1 cellular context compared by ENCODE assay signal in the genomic region with DNA sequence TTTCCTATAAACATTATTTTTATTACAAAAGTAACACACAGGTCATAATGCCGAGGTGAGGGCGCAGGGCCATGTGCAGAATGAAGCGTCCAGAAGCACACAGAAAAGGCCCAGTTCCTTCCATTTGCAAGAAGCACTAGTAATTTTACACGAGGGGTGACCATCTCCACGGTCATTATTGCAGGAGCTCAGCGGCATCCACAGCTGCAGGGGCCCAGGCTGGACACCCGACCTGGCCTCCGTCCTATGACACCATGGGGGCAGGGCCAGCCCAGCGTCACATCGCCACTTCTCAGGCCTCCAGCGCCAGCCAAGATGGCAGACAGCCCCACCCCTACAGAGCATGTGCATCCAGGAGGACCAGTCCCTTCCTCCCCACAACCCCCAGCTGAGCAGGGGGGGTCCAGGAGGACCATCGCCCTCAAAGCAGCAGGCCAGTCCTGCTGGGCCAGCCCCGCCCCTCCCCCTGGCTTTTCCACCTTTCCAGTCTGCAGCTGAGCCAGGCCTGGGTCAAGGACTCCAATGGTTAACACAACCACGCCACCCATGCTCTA.
TF ChIP-seq lines count a peak whose summit lies in the region.

No MANE protein-coding gene starts in this region.

TF ChIP-seq in HepG2, 621 proteins besides CTCF, POLR2A, EP300 and RAD21 (continued from another document and continues in another):
- TF ChIP-seq ZNF441 (CRISPR knock-in tag; IDR thresholded peaks at IDR 0.05; ENCODE audit: borderline replicate concordance): 0 out of 2 replicates have a peak, but pooled peaks have one; percentile 43
- TF ChIP-seq TBP (CRISPR knock-in tag; IDR thresholded peaks at IDR 0.05): no peak
- no peak for TF ChIP-seq CCAR2 (optimal IDR thresholded peaks at IDR 0.05; ENCODE audit: low read depth, low read length)
- no peak for TF ChIP-seq ZNF530 (CRISPR knock-in tag; IDR thresholded peaks at IDR 0.05; ENCODE audit: low read depth)
- TF ChIP-seq, protein P1, sequence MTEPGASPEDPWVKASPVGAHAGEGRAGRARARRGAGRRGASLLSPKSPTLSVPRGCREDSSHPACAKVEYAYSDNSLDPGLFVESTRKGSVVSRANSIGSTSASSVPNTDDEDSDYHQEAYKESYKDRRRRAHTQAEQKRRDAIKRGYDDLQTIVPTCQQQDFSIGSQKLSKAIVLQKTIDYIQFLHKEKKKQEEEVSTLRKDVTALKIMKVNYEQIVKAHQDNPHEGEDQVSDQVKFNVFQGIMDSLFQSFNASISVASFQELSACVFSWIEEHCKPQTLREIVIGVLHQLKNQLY (CRISPR knock-in tag; IDR thresholded peaks at IDR 0.05): no peak
- no peak for TF ChIP-seq RNF2 (conservative IDR thresholded peaks at IDR 0.05; ENCODE audit: low read depth)
- TF ChIP-seq ZFYVE20 (CRISPR knock-in tag; IDR thresholded peaks at IDR 0.05; ENCODE audit: borderline replicate concordance, low read depth): no peak
- TF ChIP-seq ZNF333 (CRISPR knock-in tag; IDR thresholded peaks at IDR 0.05; ENCODE audit: borderline replicate concordance): no peak
- TF ChIP-seq MEIS1 (CRISPR knock-in tag; IDR thresholded peaks at IDR 0.05; ENCODE audit: borderline replicate concordance): no peak
- no peak for TF ChIP-seq ZFP62 (CRISPR knock-in tag; IDR thresholded peaks at IDR 0.05)
- no peak for TF ChIP-seq MTF2 (CRISPR knock-in tag; IDR thresholded peaks at IDR 0.05; ENCODE audit: borderline replicate concordance)
- TF ChIP-seq HNRNPLL (IDR thresholded peaks at IDR 0.05; ENCODE audit: low read depth, low read length, poor library complexity, severe bottlenecking): no peak
- TF ChIP-seq, protein P2, sequence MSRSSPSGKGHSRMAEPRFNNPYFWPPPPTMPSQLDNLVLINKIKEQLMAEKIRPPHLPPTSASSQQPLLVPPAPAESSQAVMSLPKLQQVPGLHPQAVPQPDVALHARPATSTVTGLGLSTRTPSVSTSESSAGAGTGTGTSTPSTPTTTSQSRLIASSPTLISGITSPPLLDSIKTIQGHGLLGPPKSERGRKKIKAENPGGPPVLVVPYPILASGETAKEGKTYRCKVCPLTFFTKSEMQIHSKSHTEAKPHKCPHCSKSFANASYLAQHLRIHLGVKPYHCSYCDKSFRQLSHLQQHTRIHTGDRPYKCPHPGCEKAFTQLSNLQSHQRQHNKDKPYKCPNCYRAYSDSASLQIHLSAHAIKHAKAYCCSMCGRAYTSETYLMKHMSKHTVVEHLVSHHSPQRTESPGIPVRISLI (CRISPR knock-in tag; IDR thresholded peaks at IDR 0.05; ENCODE audit: borderline replicate concordance): no peak
- TF ChIP-seq, protein P3, sequence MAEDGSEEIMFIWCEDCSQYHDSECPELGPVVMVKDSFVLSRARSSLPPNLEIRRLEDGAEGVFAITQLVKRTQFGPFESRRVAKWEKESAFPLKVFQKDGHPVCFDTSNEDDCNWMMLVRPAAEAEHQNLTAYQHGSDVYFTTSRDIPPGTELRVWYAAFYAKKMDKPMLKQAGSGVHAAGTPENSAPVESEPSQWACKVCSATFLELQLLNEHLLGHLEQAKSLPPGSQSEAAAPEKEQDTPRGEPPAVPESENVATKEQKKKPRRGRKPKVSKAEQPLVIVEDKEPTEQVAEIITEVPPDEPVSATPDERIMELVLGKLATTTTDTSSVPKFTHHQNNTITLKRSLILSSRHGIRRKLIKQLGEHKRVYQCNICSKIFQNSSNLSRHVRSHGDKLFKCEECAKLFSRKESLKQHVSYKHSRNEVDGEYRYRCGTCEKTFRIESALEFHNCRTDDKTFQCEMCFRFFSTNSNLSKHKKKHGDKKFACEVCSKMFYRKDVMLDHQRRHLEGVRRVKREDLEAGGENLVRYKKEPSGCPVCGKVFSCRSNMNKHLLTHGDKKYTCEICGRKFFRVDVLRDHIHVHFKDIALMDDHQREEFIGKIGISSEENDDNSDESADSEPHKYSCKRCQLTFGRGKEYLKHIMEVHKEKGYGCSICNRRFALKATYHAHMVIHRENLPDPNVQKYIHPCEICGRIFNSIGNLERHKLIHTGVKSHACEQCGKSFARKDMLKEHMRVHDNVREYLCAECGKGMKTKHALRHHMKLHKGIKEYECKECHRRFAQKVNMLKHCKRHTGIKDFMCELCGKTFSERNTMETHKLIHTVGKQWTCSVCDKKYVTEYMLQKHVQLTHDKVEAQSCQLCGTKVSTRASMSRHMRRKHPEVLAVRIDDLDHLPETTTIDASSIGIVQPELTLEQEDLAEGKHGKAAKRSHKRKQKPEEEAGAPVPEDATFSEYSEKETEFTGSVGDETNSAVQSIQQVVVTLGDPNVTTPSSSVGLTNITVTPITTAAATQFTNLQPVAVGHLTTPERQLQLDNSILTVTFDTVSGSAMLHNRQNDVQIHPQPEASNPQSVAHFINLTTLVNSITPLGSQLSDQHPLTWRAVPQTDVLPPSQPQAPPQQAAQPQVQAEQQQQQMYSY (CRISPR knock-in tag; IDR thresholded peaks at IDR 0.05): no peak; the same call in 1 of the 2 replicates
- no peak for TF ChIP-seq CREB3 (CRISPR knock-in tag; IDR thresholded peaks at IDR 0.05)
- TF ChIP-seq NCOA5 (CRISPR knock-in tag; IDR thresholded peaks at IDR 0.05): no peak
- TF ChIP-seq, protein P4, sequence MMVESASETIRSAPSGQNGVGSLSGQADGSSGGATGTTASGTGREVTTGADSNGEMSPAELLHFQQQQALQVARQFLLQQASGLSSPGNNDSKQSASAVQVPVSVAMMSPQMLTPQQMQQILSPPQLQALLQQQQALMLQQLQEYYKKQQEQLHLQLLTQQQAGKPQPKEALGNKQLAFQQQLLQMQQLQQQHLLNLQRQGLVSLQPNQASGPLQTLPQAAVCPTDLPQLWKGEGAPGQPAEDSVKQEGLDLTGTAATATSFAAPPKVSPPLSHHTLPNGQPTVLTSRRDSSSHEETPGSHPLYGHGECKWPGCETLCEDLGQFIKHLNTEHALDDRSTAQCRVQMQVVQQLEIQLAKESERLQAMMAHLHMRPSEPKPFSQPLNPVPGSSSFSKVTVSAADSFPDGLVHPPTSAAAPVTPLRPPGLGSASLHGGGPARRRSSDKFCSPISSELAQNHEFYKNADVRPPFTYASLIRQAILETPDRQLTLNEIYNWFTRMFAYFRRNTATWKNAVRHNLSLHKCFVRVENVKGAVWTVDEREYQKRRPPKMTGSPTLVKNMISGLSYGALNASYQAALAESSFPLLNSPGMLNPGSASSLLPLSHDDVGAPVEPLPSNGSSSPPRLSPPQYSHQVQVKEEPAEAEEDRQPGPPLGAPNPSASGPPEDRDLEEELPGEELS (CRISPR knock-in tag; IDR thresholded peaks at IDR 0.05): no peak
- no peak for TF ChIP-seq PTBP1 (IDR thresholded peaks at IDR 0.05; ENCODE audit: low read depth, low read length, poor library complexity, severe bottlenecking)
- no peak; the same call in 1 of the 2 replicates for TF ChIP-seq PITX1 (CRISPR knock-in tag; IDR thresholded peaks at IDR 0.05)
- peak; percentile 60 for TF ChIP-seq ZNF687 (CRISPR knock-in tag; IDR thresholded peaks at IDR 0.05)
- TF ChIP-seq, protein P5, sequence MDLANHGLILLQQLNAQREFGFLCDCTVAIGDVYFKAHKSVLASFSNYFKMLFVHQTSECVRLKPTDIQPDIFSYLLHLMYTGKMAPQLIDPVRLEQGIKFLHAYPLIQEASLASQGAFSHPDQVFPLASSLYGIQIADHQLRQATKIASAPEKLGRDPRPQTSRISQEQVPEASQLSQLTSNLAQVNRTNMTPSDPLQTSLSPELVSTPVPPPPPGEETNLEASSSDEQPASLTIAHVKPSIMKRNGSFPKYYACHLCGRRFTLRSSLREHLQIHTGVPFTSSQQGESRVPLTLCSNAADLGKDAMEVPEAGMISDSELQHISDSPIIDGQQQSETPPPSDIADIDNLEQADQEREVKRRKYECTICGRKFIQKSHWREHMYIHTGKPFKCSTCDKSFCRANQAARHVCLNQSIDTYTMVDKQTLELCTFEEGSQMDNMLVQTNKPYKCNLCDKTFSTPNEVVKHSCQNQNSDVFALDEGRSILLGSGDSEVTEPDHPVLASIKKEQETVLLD (CRISPR knock-in tag; IDR thresholded peaks at IDR 0.05; ENCODE audit: low read depth): no peak
- no peak for TF ChIP-seq ELF1 (CRISPR knock-in tag; IDR thresholded peaks at IDR 0.05)
- no peak for TF ChIP-seq GZF1 (CRISPR knock-in tag; IDR thresholded peaks at IDR 0.05)
- peak; percentile 25; the same call in 1 of the 2 replicates for TF ChIP-seq ZFP90 (CRISPR knock-in tag; IDR thresholded peaks at IDR 0.05; ENCODE audit: borderline replicate concordance)
- no peak for TF ChIP-seq ZNF276 (CRISPR knock-in tag; IDR thresholded peaks at IDR 0.05; ENCODE audit: low read depth)
- TF ChIP-seq ZKSCAN1 (IDR thresholded peaks at IDR 0.05; ENCODE audit: low read length): no peak
- TF ChIP-seq ZNF335 (CRISPR knock-in tag; IDR thresholded peaks at IDR 0.05): no peak
- no peak for TF ChIP-seq MTF1 (CRISPR knock-in tag; IDR thresholded peaks at IDR 0.05)
- 0 out of 2 replicates have a peak, but pooled peaks have one; percentile 23 for TF ChIP-seq ZNF503 (CRISPR knock-in tag; IDR thresholded peaks at IDR 0.05)
- TF ChIP-seq FOSL1 (CRISPR knock-in tag; IDR thresholded peaks at IDR 0.05; ENCODE audit: borderline replicate concordance): no peak
- TF ChIP-seq E2F5 (CRISPR knock-in tag; conservative IDR thresholded peaks at IDR 0.05): 0 out of 2 replicates have a peak, but pooled peaks have one; percentile 33
- TF ChIP-seq CHD2 (IDR thresholded peaks at IDR 0.05; ENCODE audit: low read depth, low read length): no peak
- no peak for TF ChIP-seq ZNF296 (CRISPR knock-in tag; conservative IDR thresholded peaks at IDR 0.05)
- TF ChIP-seq PAF1 (CRISPR knock-in tag; IDR thresholded peaks at IDR 0.05): no peak; the same call in none of the 2 replicates
- no peak for TF ChIP-seq IRF2 (CRISPR knock-in tag; IDR thresholded peaks at IDR 0.05)
- TF ChIP-seq MXD3 (CRISPR knock-in tag; IDR thresholded peaks at IDR 0.05): no peak
- TF ChIP-seq ZNF775 (CRISPR knock-in tag; IDR thresholded peaks at IDR 0.05; ENCODE audit: borderline replicate concordance): no peak
- no peak for TF ChIP-seq RFXANK (CRISPR knock-in tag; IDR thresholded peaks at IDR 0.05)
- TF ChIP-seq NFIC (IDR thresholded peaks at IDR 0.05; ENCODE audit: low read length): no peak
